ENCODE assay signal across 1 cellular context in the genomic region with DNA sequence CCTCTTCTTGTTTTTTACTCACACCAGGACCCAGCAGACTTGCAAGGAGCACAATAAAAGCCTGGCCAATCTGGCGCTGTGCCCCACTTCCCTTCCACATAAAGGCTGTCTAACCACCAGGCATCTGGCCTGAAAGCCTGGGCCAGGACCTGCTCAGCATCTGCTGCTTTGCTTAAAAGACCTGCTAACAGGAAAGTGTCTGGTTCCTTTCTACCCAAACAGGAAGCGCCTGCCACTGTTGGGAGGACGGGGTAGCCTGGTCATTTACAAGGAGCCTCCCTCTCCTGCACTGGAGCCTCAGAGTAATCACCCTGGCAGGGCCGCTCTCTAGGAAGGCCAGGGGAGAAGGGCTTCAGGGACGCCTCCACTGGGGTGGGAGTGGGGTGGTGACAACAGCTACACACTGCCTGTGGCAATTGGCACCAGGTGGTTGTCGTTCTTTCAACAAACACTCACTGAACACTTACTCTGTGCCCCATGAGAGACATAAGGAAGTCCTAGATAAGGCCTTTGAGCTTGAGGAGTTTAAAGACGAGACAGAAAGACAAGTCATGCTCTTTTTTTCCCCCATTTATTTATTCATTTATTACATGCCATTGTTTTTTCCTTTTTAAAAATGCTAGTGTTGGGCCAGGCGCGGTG.
TF ChIP-seq lines count a peak whose summit lies in the region.

No MANE protein-coding gene starts in this region.

TF ChIP-seq in GM23338, 12 proteins besides CTCF, POLR2A, EP300 and RAD21 (continued from another document):
- TF ChIP-seq, protein P1, sequence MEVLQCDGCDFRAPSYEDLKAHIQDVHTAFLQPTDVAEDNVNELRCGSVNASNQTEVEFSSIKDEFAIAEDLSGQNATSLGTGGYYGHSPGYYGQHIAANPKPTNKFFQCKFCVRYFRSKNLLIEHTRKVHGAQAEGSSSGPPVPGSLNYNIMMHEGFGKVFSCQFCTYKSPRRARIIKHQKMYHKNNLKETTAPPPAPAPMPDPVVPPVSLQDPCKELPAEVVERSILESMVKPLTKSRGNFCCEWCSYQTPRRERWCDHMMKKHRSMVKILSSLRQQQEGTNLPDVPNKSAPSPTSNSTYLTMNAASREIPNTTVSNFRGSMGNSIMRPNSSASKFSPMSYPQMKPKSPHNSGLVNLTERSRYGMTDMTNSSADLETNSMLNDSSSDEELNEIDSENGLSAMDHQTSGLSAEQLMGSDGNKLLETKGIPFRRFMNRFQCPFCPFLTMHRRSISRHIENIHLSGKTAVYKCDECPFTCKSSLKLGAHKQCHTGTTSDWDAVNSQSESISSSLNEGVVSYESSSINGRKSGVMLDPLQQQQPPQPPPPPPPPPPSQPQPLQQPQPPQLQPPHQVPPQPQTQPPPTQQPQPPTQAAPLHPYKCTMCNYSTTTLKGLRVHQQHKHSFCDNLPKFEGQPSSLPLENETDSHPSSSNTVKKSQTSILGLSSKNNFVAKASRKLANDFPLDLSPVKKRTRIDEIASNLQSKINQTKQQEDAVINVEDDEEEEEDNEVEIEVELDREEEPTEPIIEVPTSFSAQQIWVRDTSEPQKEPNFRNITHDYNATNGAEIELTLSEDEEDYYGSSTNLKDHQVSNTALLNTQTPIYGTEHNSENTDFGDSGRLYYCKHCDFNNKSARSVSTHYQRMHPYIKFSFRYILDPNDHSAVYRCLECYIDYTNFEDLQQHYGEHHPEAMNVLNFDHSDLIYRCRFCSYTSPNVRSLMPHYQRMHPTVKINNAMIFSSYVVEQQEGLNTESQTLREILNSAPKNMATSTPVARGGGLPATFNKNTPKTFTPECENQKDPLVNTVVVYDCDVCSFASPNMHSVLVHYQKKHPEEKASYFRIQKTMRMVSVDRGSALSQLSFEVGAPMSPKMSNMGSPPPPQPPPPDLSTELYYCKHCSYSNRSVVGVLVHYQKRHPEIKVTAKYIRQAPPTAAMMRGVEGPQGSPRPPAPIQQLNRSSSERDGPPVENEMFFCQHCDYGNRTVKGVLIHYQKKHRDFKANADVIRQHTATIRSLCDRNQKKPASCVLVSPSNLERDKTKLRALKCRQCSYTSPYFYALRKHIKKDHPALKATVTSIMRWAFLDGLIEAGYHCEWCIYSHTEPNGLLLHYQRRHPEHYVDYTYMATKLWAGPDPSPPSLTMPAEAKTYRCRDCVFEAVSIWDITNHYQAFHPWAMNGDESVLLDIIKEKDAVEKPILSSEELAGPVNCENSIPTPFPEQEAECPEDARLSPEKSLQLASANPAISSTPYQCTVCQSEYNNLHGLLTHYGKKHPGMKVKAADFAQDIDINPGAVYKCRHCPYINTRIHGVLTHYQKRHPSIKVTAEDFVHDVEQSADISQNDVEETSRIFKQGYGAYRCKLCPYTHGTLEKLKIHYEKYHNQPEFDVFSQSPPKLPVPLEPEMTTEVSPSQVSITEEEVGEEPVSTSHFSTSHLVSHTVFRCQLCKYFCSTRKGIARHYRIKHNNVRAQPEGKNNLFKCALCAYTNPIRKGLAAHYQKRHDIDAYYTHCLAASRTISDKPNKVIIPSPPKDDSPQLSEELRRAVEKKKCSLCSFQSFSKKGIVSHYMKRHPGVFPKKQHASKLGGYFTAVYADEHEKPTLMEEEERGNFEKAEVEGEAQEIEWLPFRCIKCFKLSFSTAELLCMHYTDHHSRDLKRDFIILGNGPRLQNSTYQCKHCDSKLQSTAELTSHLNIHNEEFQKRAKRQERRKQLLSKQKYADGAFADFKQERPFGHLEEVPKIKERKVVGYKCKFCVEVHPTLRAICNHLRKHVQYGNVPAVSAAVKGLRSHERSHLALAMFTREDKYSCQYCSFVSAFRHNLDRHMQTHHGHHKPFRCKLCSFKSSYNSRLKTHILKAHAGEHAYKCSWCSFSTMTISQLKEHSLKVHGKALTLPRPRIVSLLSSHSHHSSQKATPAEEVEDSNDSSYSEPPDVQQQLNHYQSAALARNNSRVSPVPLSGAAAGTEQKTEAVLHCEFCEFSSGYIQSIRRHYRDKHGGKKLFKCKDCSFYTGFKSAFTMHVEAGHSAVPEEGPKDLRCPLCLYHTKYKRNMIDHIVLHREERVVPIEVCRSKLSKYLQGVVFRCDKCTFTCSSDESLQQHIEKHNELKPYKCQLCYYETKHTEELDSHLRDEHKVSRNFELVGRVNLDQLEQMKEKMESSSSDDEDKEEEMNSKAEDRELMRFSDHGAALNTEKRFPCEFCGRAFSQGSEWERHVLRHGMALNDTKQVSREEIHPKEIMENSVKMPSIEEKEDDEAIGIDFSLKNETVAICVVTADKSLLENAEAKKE (CRISPR knock-in tag; IDR thresholded peaks at IDR 0.05) = no peak
- no peak for TF ChIP-seq EZH2 (IDR thresholded peaks at IDR 0.05; ENCODE audit: low read depth, unreplicated experiment)
- TF ChIP-seq NANOG (IDR thresholded peaks at IDR 0.05; ENCODE audit: borderline replicate concordance) = no peak
- TF ChIP-seq ZNF331 (CRISPR knock-in tag; IDR thresholded peaks at IDR 0.05; ENCODE audit: low read depth) = no peak
